Comparison of ENCODE assay signal across 31 cellular contexts in the genomic region with DNA sequence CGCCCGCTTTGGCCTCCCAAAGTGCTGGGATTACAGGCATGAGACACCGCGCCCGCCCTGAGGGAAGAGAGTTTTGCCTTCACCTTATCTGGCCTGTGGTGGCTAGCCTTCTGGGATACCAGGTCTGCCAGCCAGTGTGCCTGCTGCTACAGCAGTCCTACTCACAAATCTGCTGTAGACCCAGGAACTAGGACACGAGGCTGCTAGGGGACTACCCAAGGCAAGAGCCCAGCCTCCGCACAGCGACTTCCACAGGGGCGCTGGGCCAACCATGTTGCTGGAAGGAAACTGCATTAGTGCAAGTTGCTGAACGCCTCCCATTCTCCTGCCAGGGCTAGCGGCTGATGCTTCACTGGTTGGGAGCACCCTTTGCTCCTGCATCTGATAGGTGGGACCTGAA. TPM values are rescaled to one million over a fixed set of nuclear protein-coding genes. Genes with fewer than 3 reads are reported as not detected.
A peak's percentile ranks its signal among the peaks of the same experiment; 100 is the strongest.
DNase-seq lines count a peak whose midpoint lies in the region; ATAC-seq and TF ChIP-seq lines count a peak whose summit lies in the region.
"Had no signal": no experiment of that assay in that cellular context is flagged by ENCODE, and none has a peak within 500 bp of the region (broad histone marks: within the 10 kb centered on the region; RNA-seq: fewer than 3 reads in every experiment).

No MANE protein-coding gene starts in this region.

- peaks cover 81 to 82% of the 10 kb centered on the region in 2 donors for H3K36me3 ChIP-seq in ascending aorta
- peaks cover 3% of the 10 kb centered on the region; the same call in 1 of the 2 replicates for H3K36me3 ChIP-seq in OCI-LY7 (ENCODE audit: insufficient read depth, low read length)

- ATAC-seq in T-helper 17 cell: no peak
- ATAC-seq: activated CD8-positive, alpha-beta T cell treated with anti-CD3 and anti-CD28 coated beads for 36 hours; activated T-helper 17 cell treated with anti-CD3 and anti-CD28 coated beads, Interleukin-2, amount 50 U/mL, for 72 hours; foreskin keratinocyte; lower lobe of right lung had no signal

- H3K9me3 ChIP-seq in ascending aorta: no peaks in the 10 kb centered on the region
- H3K9me3 ChIP-seq in T-helper 17 cell (ENCODE audit: control insufficient read depth, low read length, poor library complexity, severe bottlenecking): no peaks in the 10 kb centered on the region
- H3K9me3 ChIP-seq in OCI-LY7 (ENCODE audit: low read length): no peaks in the 10 kb centered on the region
- H3K9me3 ChIP-seq: BLaER1, esophagus squamous epithelium, lower lobe of right lung, stomach, tibial nerve had no signal

- TF ChIP-seq CTCF in ascending aorta (IDR thresholded peaks at IDR 0.05) (no peak), OCI-LY7 (conservative IDR thresholded peaks at IDR 0.05; ENCODE audit: low read length) (no peak)

- no peaks in the 10 kb centered on the region for H4K20me1 ChIP-seq in OCI-LY7 (ENCODE audit: insufficient read depth, low read length)

- CTCF ChIA-PET in OCI-LY7 (lab: Charles Lee; ENCODE audit: unreplicated experiment): no interaction called here

- POLR2A ChIA-PET in OCI-LY7 (lab: Charles Lee): no interaction called here

- no peak overlapping the region for H3K4me2 ChIP-seq in OCI-LY7 (ENCODE audit: low read length)
- H3K4me2 ChIP-seq: BLaER1, PC-9 had no signal

- no peak overlapping the region for H2AFZ ChIP-seq in OCI-LY7 (ENCODE audit: low read length)
- H2AFZ ChIP-seq: parathyroid adenoma, PC-9 had no signal

- H3K4me3 ChIP-seq in ascending aorta: no peak overlapping the region
- no peak overlapping the region for H3K4me3 ChIP-seq in OCI-LY7 (ENCODE audit: low read depth, low read length, poor library complexity, severe bottlenecking)
- H3K4me3 ChIP-seq: BLaER1, esophagus squamous epithelium, lower lobe of right lung, PC-9, stomach, tibial nerve had no signal

- no peaks in the 10 kb centered on the region for H3K27me3 Mint-ChIP-seq in T-helper 17 cell
- H3K27me3 Mint-ChIP-seq: activated CD8-positive, alpha-beta T cell treated with anti-CD3 and anti-CD28 coated beads for 36 hours; activated naive CD8-positive, alpha-beta T cell treated with anti-CD3 and anti-CD28 coated beads for 36 hours; activated T-helper 17 cell treated with anti-CD3 and anti-CD28 coated beads, Interleukin-2, amount 50 U/mL, for 72 hours; central memory CD8-positive, alpha-beta T cell had no signal

- H3K27me3 ChIP-seq in ascending aorta: no peaks in the 10 kb centered on the region
- H3K27me3 ChIP-seq: BLaER1, esophagus squamous epithelium, foreskin keratinocyte, stomach, tibial nerve had no signal

- in situ Hi-C loops in G401 (cut with HindIII; ENCODE audit: low sequenced_read_pairs): no loop called here

- H3K27ac ChIP-seq in ascending aorta (peak overlapping the region; percentile 41 to 48), OCI-LY7 (ENCODE audit: low read depth, low read length, poor library complexity, severe bottlenecking) (no peak overlapping the region)
- H3K27ac ChIP-seq: BLaER1, esophagus squamous epithelium, foreskin keratinocyte, lower lobe of right lung, parathyroid adenoma, PC-9, stomach, tibial nerve had no signal

- peaks cover 2% of the 10 kb centered on the region for H3K4me1 Mint-ChIP-seq in T-helper 17 cell
- H3K4me1 Mint-ChIP-seq: activated naive CD8-positive, alpha-beta T cell treated with anti-CD3 and anti-CD28 coated beads for 36 hours; activated T-helper 17 cell treated with anti-CD3 and anti-CD28 coated beads, Interleukin-2, amount 50 U/mL, for 72 hours; central memory CD8-positive, alpha-beta T cell had no signal

- no peaks in the 10 kb centered on the region for H3K4me1 ChIP-seq in ascending aorta
- no peaks in the 10 kb centered on the region for H3K4me1 ChIP-seq in OCI-LY7 (ENCODE audit: insufficient read depth, low read length, poor library complexity, severe bottlenecking)
- H3K4me1 ChIP-seq: esophagus squamous epithelium, foreskin keratinocyte, lower lobe of right lung, parathyroid adenoma, stomach had no signal

- no peak overlapping the region for H3K27ac Mint-ChIP-seq in T-helper 17 cell
- H3K27ac Mint-ChIP-seq: activated naive CD8-positive, alpha-beta T cell treated with anti-CD3 and anti-CD28 coated beads for 36 hours; activated T-helper 17 cell treated with anti-CD3 and anti-CD28 coated beads, Interleukin-2, amount 50 U/mL, for 72 hours had no signal

- H3K36me3 Mint-ChIP-seq in T-helper 17 cell (ENCODE audit: low read depth): peaks cover 3% of the 10 kb centered on the region
- H3K36me3 Mint-ChIP-seq: activated naive CD8-positive, alpha-beta T cell treated with anti-CD3 and anti-CD28 coated beads for 36 hours had no signal

- H3K4me3 Mint-ChIP-seq in T-helper 17 cell: no peak overlapping the region
- H3K4me3 Mint-ChIP-seq: activated CD8-positive, alpha-beta T cell treated with anti-CD3 and anti-CD28 coated beads for 36 hours; activated naive CD8-positive, alpha-beta T cell treated with anti-CD3 and anti-CD28 coated beads for 36 hours; activated T-helper 17 cell treated with anti-CD3 and anti-CD28 coated beads, Interleukin-2, amount 50 U/mL, for 72 hours; central memory CD8-positive, alpha-beta T cell; H9 had no signal

- H3K9me2 ChIP-seq in OCI-LY7 (ENCODE audit: insufficient read depth, low read length): no peaks in the 10 kb centered on the region

- DNase-seq in G401 (ENCODE audit: low spot score) (peak; percentile 17), ascending aorta (ENCODE audit: low spot score in 2 of 2) (no peak), medulla oblongata (ENCODE audit: extremely low spot score) (peak; percentile 62), putamen (ENCODE audit: low spot score) (peak; percentile 42), SKM-1 treated with dmso at 0.1 percent for 144 hours (lab: John Stamatoyannopoulos, UW; ENCODE audit: unreplicated experiment) (no peak), T-helper 17 cell (no peak), OCI-LY7 (ENCODE audit: low spot score) (no peak)
- DNase-seq in activated naive CD4-positive, alpha-beta T cell (lab: John Stamatoyannopoulos, UW): no peak
- DNase-seq: activated CD8-positive, alpha-beta memory T cell treated with anti-CD3 and anti-CD28 coated beads, Interleukin-2, amount 50 U/mL, for 48 hours; activated CD8-positive, alpha-beta T cell treated with anti-CD3 and anti-CD28 coated beads for 36 hours; activated naive CD8-positive, alpha-beta T cell treated with anti-CD3 and anti-CD28 coated beads for 36 hours; COR-L47; DMS53; esophagus squamous epithelium; foreskin keratinocyte; H9; lower lobe of right lung; NCI-H1417 treated with DMSO at 0.1 percent for 48 hours; NCI-H2081; NCI-H2227 treated with DMSO at 0.1 percent for 48 hours; NCI-H526; NK-92 treated with Interleukin-12 subunit alpha and Interleukin-12 subunit beta, amount 100 ng/mL, for 24 hours; PC-9; SHP77 treated with DMSO at 0.1 percent for 48 hours; stimulated activated CD4-positive, alpha-beta T cell treated with anti-CD3 and anti-CD28 coated beads, Interleukin-4, amount 100 ng/mL, for 1 hour; stomach had no signal

- intact Hi-C loops in ascending aorta (cut with DNase I) (no loop called here), OCI-LY7 (cut with micrococcal nuclease; ENCODE audit: unreplicated experiment) (no loop called here)

- BruUV-seq in OCI-LY7 (replicated peaks; lab: Mats Ljungman, UMichigan): no TSS peak

- H3K79me2 ChIP-seq in OCI-LY7 (ENCODE audit: insufficient read depth, low read depth, low read length): no peaks in the 10 kb centered on the region
- H3K79me2 ChIP-seq: parathyroid adenoma had no signal

RNA-seq across cellular contexts. Expression of a gene that starts 53.7 kb away (rescaled TPM):
- total RNA-seq in G401 (2014; rRNA removed; shearing (Covaris generic)): 142 and 168 TPM in 2 replicates
- 25.8 TPM for total RNA-seq in ascending aorta
- total RNA-seq in T-helper 17 cell: 10 to 100 TPM; 66.8 to 74.2 TPM
- total RNA-seq in OCI-LY7 (2014; rRNA removed; shearing (Covaris generic)): 93.0 and 102 TPM in 2 replicates
- 96.6 and 104 TPM in 2 replicates for total RNA-seq in OCI-LY7 (2022)

Comparison
In these comparisons a context has a peak if more than half of its experiments do, and no peak if none do; other contexts are left out.
1. DNase-seq: peak in G401 (single experiment), medulla oblongata (single experiment) and putamen (single experiment); none in ascending aorta (0 of 2), activated naive CD4-positive, alpha-beta T cell (0 of 4), SKM-1 treated with dmso at 0.1 percent for 144 hours (single experiment), T-helper 17 cell (0 of 3) and OCI-LY7 (single experiment).